8 cellular contexts compared by ENCODE assay signal in the genomic region with DNA sequence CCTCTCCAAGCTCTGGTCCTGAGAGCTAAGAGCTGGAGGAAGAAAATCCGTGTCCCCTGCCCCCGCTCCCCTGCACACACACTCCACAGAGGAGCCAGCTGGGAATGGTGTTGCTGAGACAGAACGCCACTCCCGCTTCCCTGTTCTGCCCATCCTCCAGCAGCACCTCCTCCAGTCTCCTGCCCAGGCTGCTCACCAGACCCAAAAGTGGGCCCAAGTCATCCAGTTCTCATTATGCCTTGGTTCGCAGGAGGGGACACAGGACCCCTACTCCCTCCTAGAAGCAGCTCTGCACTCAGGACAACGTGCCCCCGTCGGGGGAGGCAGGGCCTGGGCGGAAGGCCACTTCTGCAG.
DNase-seq lines count a peak whose midpoint lies in the region; ATAC-seq and TF ChIP-seq lines count a peak whose summit lies in the region.

No MANE protein-coding gene starts in this region.

- no peaks in the 10 kb centered on the region for H3K9me3 ChIP-seq in mucosa of stomach (ENCODE audit: control insufficient read depth, low read length)

- H3K4me3 ChIP-seq in coronary artery (peak overlapping the region; percentile 95), mucosa of stomach (ENCODE audit: low read length) (peak overlapping the region; percentile 95)

- peak overlapping the region; percentile 91 to 94 for H3K27ac ChIP-seq in coronary artery

- no peaks in the 10 kb centered on the region for H3K36me3 ChIP-seq in mucosa of stomach (ENCODE audit: control insufficient read depth, insufficient read depth, low read length)

- peaks cover 2% of the 10 kb centered on the region for H3K27me3 ChIP-seq in mucosa of stomach (ENCODE audit: control insufficient read depth, insufficient read depth, low read length)

- no peak for ATAC-seq in HG02840 (IDR thresholded peaks at IDR 0.05; ENCODE audit: low FRiP score, unreplicated experiment)
- no peak for ATAC-seq in HG02588 (IDR thresholded peaks at IDR 0.05; ENCODE audit: unreplicated experiment)

- peak; percentile 49 for DNase-seq in COLO668 (lab: John Stamatoyannopoulos, UW; ENCODE audit: unreplicated experiment)
- peak; percentile 23 for DNase-seq in NCI-H146 treated with DMSO at 0.1 percent for 48 hours (lab: John Stamatoyannopoulos, UW; ENCODE audit: unreplicated experiment)
- no peak for DNase-seq in coronary artery (ENCODE audit: low spot score)
- DNase-seq in UCSD-AML1 (lab: John Stamatoyannopoulos, UW; ENCODE audit: unreplicated experiment): no peak
- DNase-seq in DMS79 (lab: John Stamatoyannopoulos, UW): no peak

- H3K9ac ChIP-seq in mucosa of stomach (ENCODE audit: low read length): peak overlapping the region; percentile 82

- peaks cover 21% of the 10 kb centered on the region for H3K4me1 ChIP-seq in mucosa of stomach (ENCODE audit: control insufficient read depth, insufficient read depth, low read length)

- no peak for TF ChIP-seq CTCF in coronary artery (IDR thresholded peaks at IDR 0.05)

Comparison
In these comparisons a context has a peak if more than half of its experiments do, and no peak if none do; other contexts are left out.
1. DNase-seq: peak in COLO668 (single experiment) and NCI-H146 treated with DMSO at 0.1 percent for 48 hours (single experiment); none in coronary artery (single experiment), UCSD-AML1 (single experiment) and DMS79 (single experiment).